In the genomic region with DNA sequence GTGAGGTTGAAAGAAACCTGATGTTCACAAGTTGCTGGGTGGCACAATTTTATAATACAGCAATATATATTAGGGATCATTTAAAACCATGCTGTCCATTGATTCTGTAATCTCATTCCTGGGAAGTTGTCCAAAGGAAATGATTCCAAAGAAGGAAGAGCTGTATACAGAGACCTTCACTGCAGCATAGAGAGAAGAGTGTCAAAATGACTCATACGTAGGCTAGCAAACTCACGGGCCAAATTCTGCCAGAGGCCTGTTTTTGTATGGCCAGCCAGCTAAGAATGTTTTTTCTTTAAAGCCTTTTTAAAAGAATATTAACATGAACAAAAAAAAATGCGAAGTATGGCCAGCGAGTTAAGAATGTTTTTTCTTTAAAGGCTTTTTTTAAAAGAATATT, we compare ENCODE assay signal across 10 cellular contexts.
DNase-seq lines count a peak whose midpoint lies in the region; TF ChIP-seq lines count a peak whose summit lies in the region.
"Had no signal": no experiment of that assay in that cellular context is flagged by ENCODE, and none has a peak within 500 bp of the region (broad histone marks: within the 10 kb centered on the region; RNA-seq: fewer than 3 reads in every experiment).

No MANE protein-coding gene starts in this region.

- H3K79me2 ChIP-seq in H9 (ENCODE audit: insufficient read depth, low read length) = no peaks in the 10 kb centered on the region

- TF ChIP-seq CTCF in AG09319 (IDR thresholded peaks at IDR 0.05; ENCODE audit: low read depth, low read length) = no peak
- no peak for TF ChIP-seq CTCF in H9 (conservative IDR thresholded peaks at IDR 0.05)

- no peak overlapping the region for H3K23ac ChIP-seq in H9 (ENCODE audit: insufficient read length, low read depth, low read length)

- H3K4me1 Mint-ChIP-seq in activated CD4-positive, alpha-beta memory T cell treated with anti-CD3 and anti-CD28 coated beads for 36 hours (ENCODE audit: low read depth) = no peaks in the 10 kb centered on the region
- peaks cover 16 to 23% of the 10 kb centered on the region in 2 experiments for H3K4me1 Mint-ChIP-seq in H9

- peaks cover 3% of the 10 kb centered on the region for H3K9me3 Mint-ChIP-seq in activated CD4-positive, alpha-beta memory T cell treated with anti-CD3 and anti-CD28 coated beads for 36 hours
- peaks cover 11 to 16% of the 10 kb centered on the region in 2 experiments for H3K9me3 Mint-ChIP-seq in H9

- H4K5ac ChIP-seq in H9 (ENCODE audit: insufficient read length, low read depth, low read length) = no peak overlapping the region

- H2BK20ac ChIP-seq in H9 (ENCODE audit: low read depth, low read length, poor library complexity, severe bottlenecking) = no peak overlapping the region

- DNase-seq in AG09319 (ENCODE audit: extremely low read depth, low read depth) (peak; percentile 64), NCI-H226 (peak; percentile 86), dermis blood vessel endothelial cell (peak; percentile 89), myocyte (ENCODE audit: low read depth) (peak; percentile 70), NCI-H1105 (lab: John Stamatoyannopoulos, UW) (no peak), H9 (no peak), GOT3 (lab: John Stamatoyannopoulos, UW) (no peak)
- no peak for DNase-seq in activated CD4-positive, alpha-beta memory T cell treated with anti-CD3 and anti-CD28 coated beads for 36 hours
- DNase-seq: NCI-H1092 had no signal

- CTCF ChIA-PET in activated CD4-positive, alpha-beta memory T cell treated with anti-CD3 and anti-CD28 coated beads for 36 hours (lab: Charles Lee) = no interaction called here

- H3K4ac ChIP-seq in H9 (ENCODE audit: low read depth, low read length) = no peak overlapping the region

- H4K20me1 ChIP-seq in H9 (ENCODE audit: control insufficient read depth, insufficient read depth, insufficient read length) = no peaks in the 10 kb centered on the region

- no peaks in the 10 kb centered on the region for H3K36me3 Mint-ChIP-seq in activated CD4-positive, alpha-beta memory T cell treated with anti-CD3 and anti-CD28 coated beads for 36 hours
- peaks cover 2 to 20% (median 9%) of the 10 kb centered on the region in 3 experiments; a peak in 6 of 7 replicates for H3K36me3 Mint-ChIP-seq in H9 (ENCODE audit: insufficient read depth in 1 of 3, low read depth in 3 of 3)

- H2BK5ac ChIP-seq in H9 (ENCODE audit: insufficient read length, low read length) = no peak overlapping the region

- H3K18ac ChIP-seq in H9 (ENCODE audit: insufficient read length, low read depth, low read length) = no peak overlapping the region

- no CpG with 5 or more reads among the region's 4 CpGs for WGBS in H9 (ENCODE audit: extremely low coverage, insufficient read length, low lambda C conversion rate)

- H3K27ac Mint-ChIP-seq in activated CD4-positive, alpha-beta memory T cell treated with anti-CD3 and anti-CD28 coated beads for 36 hours = no peak overlapping the region
- H3K27ac Mint-ChIP-seq in H9 = no peak overlapping the region

- no peak overlapping the region for H3K27ac ChIP-seq in H9 (ENCODE audit: insufficient read length, low read depth, low read length)
- H3K27ac ChIP-seq: dorsolateral prefrontal cortex had no signal

- H3K27me3 ChIP-seq in H9 (ENCODE audit: insufficient read depth, low read length) = no peaks in the 10 kb centered on the region

- no peak overlapping the region for H3K4me3 Mint-ChIP-seq in activated CD4-positive, alpha-beta memory T cell treated with anti-CD3 and anti-CD28 coated beads for 36 hours
- H3K4me3 Mint-ChIP-seq in H9 = no peak overlapping the region

- no peak overlapping the region for H2AK5ac ChIP-seq in H9 (ENCODE audit: insufficient read length, low read length)

- H3T11ph ChIP-seq in H9 (ENCODE audit: low read length) = no peak overlapping the region

- H3K9ac ChIP-seq in H9 (ENCODE audit: extremely low read depth, insufficient read length, low read length) = no peak overlapping the region

- intact Hi-C loops in activated CD4-positive, alpha-beta memory T cell treated with anti-CD3 and anti-CD28 coated beads for 36 hours (cut with micrococcal nuclease) = no loop called here

- no peak overlapping the region for H2AFZ ChIP-seq in H9 (ENCODE audit: low read length)

- no peak overlapping the region for H2BK120ac ChIP-seq in H9 (ENCODE audit: low read depth, low read length, poor library complexity, severe bottlenecking)

- no peak overlapping the region for H3K56ac ChIP-seq in H9 (ENCODE audit: insufficient read length, low read depth, low read length)

- no peaks in the 10 kb centered on the region for H3K9me3 ChIP-seq in H9 (ENCODE audit: control insufficient read depth, low read depth, low read length)

- H3K27me3 Mint-ChIP-seq in activated CD4-positive, alpha-beta memory T cell treated with anti-CD3 and anti-CD28 coated beads for 36 hours = peaks cover 1% of the 10 kb centered on the region
- peaks cover 3% of the 10 kb centered on the region; the same call in 1 of the 2 replicates for H3K27me3 Mint-ChIP-seq in H9 (ENCODE audit: low read depth)

- H4K8ac ChIP-seq in H9 (replicated peaks; ENCODE audit: insufficient read length, low read depth, low read length) = no peak overlapping the region

- no peaks in the 10 kb centered on the region for H3K23me2 ChIP-seq in H9 (ENCODE audit: insufficient read length, low read depth, low read length, poor library complexity, severe bottlenecking)

- no peak overlapping the region for H2BK12ac ChIP-seq in H9 (ENCODE audit: insufficient read length, low read depth, low read length)

- H2BK15ac ChIP-seq in H9 (ENCODE audit: low read depth, low read length) = no peak overlapping the region

- H3K14ac ChIP-seq in H9 (ENCODE audit: insufficient read depth, low read length) = no peak overlapping the region

- peaks cover 5% of the 10 kb centered on the region; the same call in 1 of the 2 replicates for H3K4me1 ChIP-seq in H9 (ENCODE audit: insufficient read depth, low read length)

- H4K91ac ChIP-seq in H9 (ENCODE audit: insufficient read length, low read depth, low read length) = no peak overlapping the region

- H3K79me1 ChIP-seq in H9 (ENCODE audit: insufficient read depth, low read depth, low read length, poor library complexity, severe bottlenecking) = no peaks in the 10 kb centered on the region

- no peak overlapping the region for H3K4me2 ChIP-seq in H9 (ENCODE audit: insufficient read depth, insufficient read length, low read length)

- POLR2A ChIA-PET in activated CD4-positive, alpha-beta memory T cell treated with anti-CD3 and anti-CD28 coated beads for 36 hours (lab: Charles Lee) = no interaction called here

Comparison
In these comparisons a context has a peak if more than half of its experiments do, and no peak if none do; other contexts are left out.
1. DNase-seq: peak in AG09319 (single experiment), NCI-H226 (single experiment), dermis blood vessel endothelial cell (single experiment) and myocyte (single experiment); none in activated CD4-positive, alpha-beta memory T cell treated with anti-CD3 and anti-CD28 coated beads for 36 hours (single experiment), NCI-H1105 (single experiment), H9 (single experiment) and GOT3 (single experiment).